ENCODE assay signal across 1 cellular context in the genomic region with DNA sequence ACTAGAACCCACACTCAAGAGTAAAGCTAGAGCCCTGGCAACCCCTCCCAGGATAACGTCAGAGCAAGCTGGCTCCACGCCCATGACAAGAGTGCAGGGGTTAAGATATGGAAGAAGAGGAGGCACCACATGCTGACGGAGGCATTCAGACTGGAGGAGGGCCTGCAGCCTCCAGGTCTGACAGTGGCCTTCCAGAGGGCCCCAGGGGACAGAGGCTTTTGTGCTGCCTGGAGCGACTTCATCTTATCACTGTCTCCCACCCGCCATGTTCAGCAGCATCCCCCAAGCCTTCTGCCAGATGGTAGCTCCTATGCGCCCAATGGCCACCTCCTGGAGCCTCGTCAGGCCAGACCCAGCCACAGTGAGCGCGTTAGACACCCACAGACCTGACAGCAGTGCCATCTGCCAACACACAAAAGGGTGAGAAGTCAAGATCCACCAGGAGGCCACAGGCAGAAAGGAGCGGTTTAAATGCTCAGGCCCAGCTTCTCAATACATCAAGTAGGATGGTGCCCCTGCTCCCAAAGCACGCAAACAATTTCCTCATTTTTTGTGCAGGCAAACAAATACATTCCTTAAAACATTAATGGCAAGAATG.
A peak's percentile ranks its signal among the peaks of the same experiment; 100 is the strongest.
TF ChIP-seq lines count a peak whose summit lies in the region.

No MANE protein-coding gene starts in this region.

TF ChIP-seq in K562, 482 proteins besides CTCF, POLR2A, EP300 and RAD21 (continued from another document and continues in another):
- TF ChIP-seq PRDM10 (IDR thresholded peaks at IDR 0.05; ENCODE audit: partially characterized antibody): peak; percentile 98
- TF ChIP-seq ZSCAN32 (CRISPR knock-in tag; IDR thresholded peaks at IDR 0.05): no peak
- no peak for TF ChIP-seq ILK (tag; IDR thresholded peaks at IDR 0.05; ENCODE audit: borderline replicate concordance, low read depth)
- TF ChIP-seq DPF2 (IDR thresholded peaks at IDR 0.05): peak; percentile 42; the same call in 1 of the 2 replicates
- TF ChIP-seq NONO (IDR thresholded peaks at IDR 0.05; ENCODE audit: low read depth in 2 of 2, low read length in 1 of 2): peak in 1 of 2 experiments; percentile 65; a peak in 1 of 4 replicates
- peak; percentile 44; the same call in 1 of the 2 replicates for TF ChIP-seq DMBX1 (CRISPR knock-in tag; IDR thresholded peaks at IDR 0.05; ENCODE audit: borderline replicate concordance)
- TF ChIP-seq, protein P1, sequence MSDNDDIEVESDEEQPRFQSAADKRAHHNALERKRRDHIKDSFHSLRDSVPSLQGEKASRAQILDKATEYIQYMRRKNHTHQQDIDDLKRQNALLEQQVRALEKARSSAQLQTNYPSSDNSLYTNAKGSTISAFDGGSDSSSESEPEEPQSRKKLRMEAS (CRISPR knock-in tag; IDR thresholded peaks at IDR 0.05): peak; percentile 63
- no peak for TF ChIP-seq FOXP1 (CRISPR knock-in tag; IDR thresholded peaks at IDR 0.05)
- no peak for TF ChIP-seq TBP (optimal IDR thresholded peaks at IDR 0.05; ENCODE audit: low read depth, low read length)
- no peak for TF ChIP-seq LARP7 (IDR thresholded peaks at IDR 0.05)
- TF ChIP-seq YY1 (IDR thresholded peaks at IDR 0.05; ENCODE audit: borderline replicate concordance in 1 of 3, control insufficient read depth in 1 of 3, extremely low read depth in 1 of 3, insufficient read depth in 3 of 3, insufficient read length in 1 of 3, insufficient replicate concordance in 2 of 3, low read depth in 1 of 3, low read length in 2 of 3): peak; percentile 30 to 80 (median 36)
- no peak for TF ChIP-seq STAG1 (CRISPR knock-in tag; IDR thresholded peaks at IDR 0.05; ENCODE audit: borderline replicate concordance)
- no peak for TF ChIP-seq ZNF212 (CRISPR knock-in tag; IDR thresholded peaks at IDR 0.05)
- peak; percentile 56 for TF ChIP-seq SMAD4 (CRISPR knock-in tag; conservative IDR thresholded peaks at IDR 0.05)
- TF ChIP-seq XRCC3 (IDR thresholded peaks at IDR 0.05): no peak
- 0 out of 2 replicates have a peak, but pooled peaks have one; percentile 43 for TF ChIP-seq MTA3 (IDR thresholded peaks at IDR 0.05; ENCODE audit: borderline replicate concordance)
- TF ChIP-seq, protein P2, sequence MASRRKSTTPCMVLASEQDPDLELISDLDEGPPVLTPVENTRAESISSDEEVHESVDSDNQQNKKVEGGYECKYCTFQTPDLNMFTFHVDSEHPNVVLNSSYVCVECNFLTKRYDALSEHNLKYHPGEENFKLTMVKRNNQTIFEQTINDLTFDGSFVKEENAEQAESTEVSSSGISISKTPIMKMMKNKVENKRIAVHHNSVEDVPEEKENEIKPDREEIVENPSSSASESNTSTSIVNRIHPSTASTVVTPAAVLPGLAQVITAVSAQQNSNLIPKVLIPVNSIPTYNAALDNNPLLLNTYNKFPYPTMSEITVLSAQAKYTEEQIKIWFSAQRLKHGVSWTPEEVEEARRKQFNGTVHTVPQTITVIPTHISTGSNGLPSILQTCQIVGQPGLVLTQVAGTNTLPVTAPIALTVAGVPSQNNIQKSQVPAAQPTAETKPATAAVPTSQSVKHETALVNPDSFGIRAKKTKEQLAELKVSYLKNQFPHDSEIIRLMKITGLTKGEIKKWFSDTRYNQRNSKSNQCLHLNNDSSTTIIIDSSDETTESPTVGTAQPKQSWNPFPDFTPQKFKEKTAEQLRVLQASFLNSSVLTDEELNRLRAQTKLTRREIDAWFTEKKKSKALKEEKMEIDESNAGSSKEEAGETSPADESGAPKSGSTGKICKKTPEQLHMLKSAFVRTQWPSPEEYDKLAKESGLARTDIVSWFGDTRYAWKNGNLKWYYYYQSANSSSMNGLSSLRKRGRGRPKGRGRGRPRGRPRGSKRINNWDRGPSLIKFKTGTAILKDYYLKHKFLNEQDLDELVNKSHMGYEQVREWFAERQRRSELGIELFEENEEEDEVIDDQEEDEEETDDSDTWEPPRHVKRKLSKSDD (conservative IDR thresholded peaks at IDR 0.05; ENCODE audit: low read length): no peak
- no peak for TF ChIP-seq GABPB1 (CRISPR knock-in tag; IDR thresholded peaks at IDR 0.05)
- no peak for TF ChIP-seq NR2C2 (CRISPR knock-in tag; IDR thresholded peaks at IDR 0.05)
- 0 out of 2 replicates have a peak, but pooled peaks have one; percentile 41 for TF ChIP-seq NR2C2 (tag; IDR thresholded peaks at IDR 0.05)
- TF ChIP-seq NCOA2 (IDR thresholded peaks at IDR 0.05; ENCODE audit: partially characterized antibody in 2 of 2): no peak
- no peak for TF ChIP-seq VEZF1 (CRISPR knock-in tag; IDR thresholded peaks at IDR 0.05)
- no peak for TF ChIP-seq MTF1 (CRISPR knock-in tag; IDR thresholded peaks at IDR 0.05; ENCODE audit: borderline replicate concordance)
- no peak for TF ChIP-seq RFX5 (IDR thresholded peaks at IDR 0.05; ENCODE audit: low read depth, low read length)
- no peak for TF ChIP-seq CEBPB (tag; IDR thresholded peaks at IDR 0.05)
- TF ChIP-seq NR2C1 (IDR thresholded peaks at IDR 0.05): peak; percentile 68
- no peak for TF ChIP-seq NR2C1 (tag; IDR thresholded peaks at IDR 0.05)
- no peak for TF ChIP-seq ZNF436 (CRISPR knock-in tag; IDR thresholded peaks at IDR 0.05)
- TF ChIP-seq, protein P3, sequence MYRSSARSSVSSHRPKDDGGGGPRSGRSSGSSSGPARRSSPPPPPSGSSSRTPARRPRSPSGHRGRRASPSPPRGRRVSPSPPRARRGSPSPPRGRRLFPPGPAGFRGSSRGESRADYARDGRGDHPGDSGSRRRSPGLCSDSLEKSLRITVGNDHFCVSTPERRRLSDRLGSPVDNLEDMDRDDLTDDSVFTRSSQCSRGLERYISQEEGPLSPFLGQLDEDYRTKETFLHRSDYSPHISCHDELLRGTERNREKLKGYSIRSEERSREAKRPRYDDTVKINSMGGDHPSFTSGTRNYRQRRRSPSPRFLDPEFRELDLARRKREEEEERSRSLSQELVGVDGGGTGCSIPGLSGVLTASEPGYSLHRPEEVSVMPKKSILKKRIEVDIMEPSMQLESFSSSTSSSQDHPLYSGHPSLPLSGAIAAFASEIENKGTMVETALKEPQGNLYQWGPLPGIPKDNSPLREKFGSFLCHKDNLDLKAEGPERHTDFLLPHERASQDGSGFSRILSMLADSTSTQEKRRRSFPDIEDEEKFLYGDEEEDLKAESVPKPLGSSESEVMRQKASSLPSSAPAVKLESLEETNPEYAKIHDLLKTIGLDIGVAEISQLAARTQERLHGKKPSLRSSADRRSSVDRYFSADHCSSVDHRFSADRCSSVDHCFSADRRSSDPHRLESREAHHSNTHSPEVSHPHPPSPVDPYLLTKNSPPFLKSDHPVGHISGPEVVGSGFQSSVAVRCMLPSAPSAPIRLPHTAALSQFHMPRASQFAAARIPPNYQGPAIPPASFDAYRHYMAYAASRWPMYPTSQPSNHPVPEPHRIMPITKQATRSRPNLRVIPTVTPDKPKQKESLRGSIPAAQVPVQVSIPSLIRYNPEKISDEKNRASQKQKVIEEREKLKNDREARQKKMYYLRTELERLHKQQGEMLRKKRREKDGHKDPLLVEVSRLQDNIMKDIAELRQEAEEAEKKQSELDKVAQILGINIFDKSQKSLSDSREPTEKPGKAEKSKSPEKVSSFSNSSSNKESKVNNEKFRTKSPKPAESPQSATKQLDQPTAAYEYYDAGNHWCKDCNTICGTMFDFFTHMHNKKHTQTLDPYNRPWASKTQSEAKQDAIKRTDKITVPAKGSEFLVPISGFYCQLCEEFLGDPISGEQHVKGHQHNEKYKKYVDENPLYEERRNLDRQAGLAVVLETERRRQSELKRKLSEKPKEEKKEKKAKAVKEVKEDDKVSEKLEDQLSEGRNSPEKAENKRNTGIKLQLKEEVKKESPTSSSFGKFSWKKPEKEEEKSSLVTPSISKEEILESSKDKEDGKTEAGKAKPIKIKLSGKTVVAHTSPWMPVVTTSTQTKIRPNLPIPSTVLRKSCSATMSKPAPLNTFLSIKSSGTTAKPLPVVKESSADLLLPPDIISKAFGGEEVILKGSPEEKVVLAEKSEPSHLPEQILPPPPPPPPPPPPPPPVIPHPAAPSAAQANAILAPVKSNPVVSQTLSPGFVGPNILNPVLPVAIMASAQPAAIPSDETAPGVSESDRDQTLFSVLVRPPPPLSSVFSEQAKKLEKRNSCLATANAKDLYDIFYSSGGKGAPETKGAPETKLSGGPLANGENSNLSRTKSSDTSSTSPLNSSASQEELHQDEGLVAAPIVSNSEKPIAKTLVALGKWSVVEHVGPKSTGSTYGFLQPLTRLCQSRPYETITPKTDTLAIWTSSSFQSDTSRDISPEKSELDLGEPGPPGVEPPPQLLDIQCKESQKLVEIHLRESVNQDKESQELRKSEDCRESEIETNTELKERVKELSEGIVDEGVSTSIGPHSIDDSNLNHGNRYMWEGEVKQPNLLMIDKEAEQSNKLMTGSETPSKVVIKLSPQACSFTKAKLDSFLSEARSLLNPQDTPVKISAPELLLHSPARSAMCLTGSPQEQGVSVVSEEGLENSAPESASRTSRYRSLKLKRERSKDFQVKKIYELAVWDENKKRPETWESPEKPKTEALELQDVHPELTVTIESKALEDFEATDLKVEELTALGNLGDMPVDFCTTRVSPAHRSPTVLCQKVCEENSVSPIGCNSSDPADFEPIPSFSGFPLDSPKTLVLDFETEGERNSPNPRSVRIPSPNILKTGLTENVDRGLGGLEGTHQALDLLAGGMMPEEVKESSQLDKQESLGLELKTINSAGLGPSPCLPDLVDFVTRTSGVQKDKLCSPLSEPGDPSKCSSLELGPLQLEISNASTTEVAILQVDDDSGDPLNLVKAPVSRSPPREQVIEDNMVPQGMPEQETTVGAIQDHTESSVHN (IDR thresholded peaks at IDR 0.05; ENCODE audit: borderline replicate concordance in 1 of 2, low read depth in 1 of 2): no peak
- peak; percentile 58; the same call in 1 of the 2 replicates for TF ChIP-seq POLR2AphosphoS5 (IDR thresholded peaks at IDR 0.05; ENCODE audit: control insufficient read depth, insufficient read depth, low read depth, low read length)
- peak; percentile 20; the same call in 1 of the 2 replicates for TF ChIP-seq STAT5A (IDR thresholded peaks at IDR 0.05; ENCODE audit: borderline replicate concordance, low read length)
- no peak for TF ChIP-seq CSDE1 (IDR thresholded peaks at IDR 0.05)
